In genomic region chr10:129883029-129883428, GRCh38 we compare ENCODE assay signal across 10 cellular contexts.
"Had no signal": no experiment of that assay in that cellular context is flagged by ENCODE, and none has a peak within 500 bp of the region (broad histone marks: within the 10 kb centered on the region; RNA-seq: fewer than 3 reads in every experiment).

No MANE protein-coding gene starts in this region.

- DNase-seq: activated naive CD4-positive, alpha-beta T cell; activated T-cell treated with anti-CD3 and anti-CD28 coated beads, Interleukin-2, amount 50 U/mL, for 4 hours; amniotic stem cell; colonic mucosa; dorsolateral prefrontal cortex; effector memory CD8-positive, alpha-beta T cell; head of caudate nucleus; hypothalamus; pancreas; right cardiac atrium had no signal
